In genomic region chr10:72814134-72814790, GRCh38 we compare ENCODE assay signal across 1 cellular context.
TF ChIP-seq lines count a peak whose summit lies in the region.

No MANE protein-coding gene starts in this region.

TF ChIP-seq in IMR-90, 13 proteins besides CTCF, POLR2A, EP300 and RAD21 (continued from another document):
- TF ChIP-seq ELK1 (IDR thresholded peaks at IDR 0.05; ENCODE audit: borderline replicate concordance, low read depth, low read length) (no peak), SMC3 (IDR thresholded peaks at IDR 0.05; ENCODE audit: low read depth, low read length) (no peak), RFX5 (IDR thresholded peaks at IDR 0.05; ENCODE audit: low read depth, low read length) (no peak), MAZ (IDR thresholded peaks at IDR 0.05; ENCODE audit: borderline replicate concordance, low read depth, low read length) (no peak), BHLHE40 (IDR thresholded peaks at IDR 0.05; ENCODE audit: low read depth, low read length) (no peak), NFE2L2 (IDR thresholded peaks at IDR 0.05; ENCODE audit: low read depth, low read length) (no peak), RCOR1 (IDR thresholded peaks at IDR 0.05; ENCODE audit: insufficient replicate concordance, low read length) (no peak), CHD1 (IDR thresholded peaks at IDR 0.05; ENCODE audit: low read depth, low read length) (no peak), FOS (IDR thresholded peaks at IDR 0.05; ENCODE audit: low read depth, low read length) (no peak), CEBPB (IDR thresholded peaks at IDR 0.05; ENCODE audit: low read depth, low read length) (no peak), MAFK (IDR thresholded peaks at IDR 0.05; ENCODE audit: low read depth, low read length) (no peak)
- TF ChIP-seq, protein P1, sequence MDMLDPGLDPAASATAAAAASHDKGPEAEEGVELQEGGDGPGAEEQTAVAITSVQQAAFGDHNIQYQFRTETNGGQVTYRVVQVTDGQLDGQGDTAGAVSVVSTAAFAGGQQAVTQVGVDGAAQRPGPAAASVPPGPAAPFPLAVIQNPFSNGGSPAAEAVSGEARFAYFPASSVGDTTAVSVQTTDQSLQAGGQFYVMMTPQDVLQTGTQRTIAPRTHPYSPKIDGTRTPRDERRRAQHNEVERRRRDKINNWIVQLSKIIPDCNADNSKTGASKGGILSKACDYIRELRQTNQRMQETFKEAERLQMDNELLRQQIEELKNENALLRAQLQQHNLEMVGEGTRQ (IDR thresholded peaks at IDR 0.05; ENCODE audit: low read depth, low read length): no peak
